11 cellular contexts compared by ENCODE assay signal in genomic region chr2:11750917-11751316, GRCh38. TPM values are rescaled to one million over a fixed set of nuclear protein-coding genes. Genes with fewer than 3 reads are reported as not detected.
A peak's percentile ranks its signal among the peaks of the same experiment; 100 is the strongest.
DNase-seq lines count a peak whose midpoint lies in the region; ATAC-seq and TF ChIP-seq lines count a peak whose summit lies in the region.
"Had no signal": no experiment of that assay in that cellular context is flagged by ENCODE, and none has a peak within 500 bp of the region (broad histone marks: within the 10 kb centered on the region; RNA-seq: fewer than 3 reads in every experiment).

No MANE protein-coding gene starts in this region.

- peak overlapping the region; percentile 18 for H3K27ac ChIP-seq in left ventricle myocardium inferior (replicated peaks)
- H3K27ac ChIP-seq in lower lobe of right lung: peak overlapping the region; percentile 27
- peak overlapping the region; percentile 17 for H3K27ac ChIP-seq in upper lobe of right lung

- H3K36me3 ChIP-seq in left ventricle myocardium inferior (no peaks in the 10 kb centered on the region), lower lobe of right lung (no peaks in the 10 kb centered on the region), upper lobe of right lung (no peaks in the 10 kb centered on the region)

- peak overlapping the region; percentile 68 for H3K4me3 Mint-ChIP-seq in activated T-helper 1 cell treated with anti-CD3 and anti-CD28 coated beads, Interleukin-12 subunit alpha, Interleukin-12 subunit beta, Interleukin-2, Interleukin-4 antibody, amounts not matched to agents 30 ng/mL and 10 ng/mL and 1 ng/mL, durations not matched to agents 14 hours and 24 hours and 36 hours

- ATAC-seq in Right ventricle myocardium inferior (no peak), lower lobe of right lung (peak in 1 of 2 donors; percentile 9), upper lobe of right lung (no peak), HG03439 (IDR thresholded peaks at IDR 0.05; ENCODE audit: unreplicated experiment) (no peak), GM19035 (IDR thresholded peaks at IDR 0.05; ENCODE audit: unreplicated experiment) (no peak)

- peaks cover 12% of the 10 kb centered on the region for H3K36me3 Mint-ChIP-seq in activated T-helper 1 cell treated with anti-CD3 and anti-CD28 coated beads, Interleukin-12 subunit alpha, Interleukin-12 subunit beta, Interleukin-2, Interleukin-4 antibody, amounts not matched to agents 30 ng/mL and 10 ng/mL and 1 ng/mL, durations not matched to agents 14 hours and 24 hours and 36 hours (ENCODE audit: low read depth)

- H3K9me3 Mint-ChIP-seq in activated T-helper 1 cell treated with anti-CD3 and anti-CD28 coated beads, Interleukin-12 subunit alpha, Interleukin-12 subunit beta, Interleukin-2, Interleukin-4 antibody, amounts not matched to agents 30 ng/mL and 10 ng/mL and 1 ng/mL, durations not matched to agents 14 hours and 24 hours and 36 hours: no peaks in the 10 kb centered on the region

- TF ChIP-seq CTCF in left ventricle myocardium inferior (IDR thresholded peaks at IDR 0.05; ENCODE audit: borderline replicate concordance) (no peak), lower lobe of right lung (IDR thresholded peaks at IDR 0.05) (no peak), upper lobe of right lung (IDR thresholded peaks at IDR 0.05) (no peak)

- H3K9me3 ChIP-seq in left ventricle myocardium inferior (replicated peaks) (no peaks in the 10 kb centered on the region), lower lobe of right lung (no peaks in the 10 kb centered on the region), upper lobe of right lung (no peaks in the 10 kb centered on the region)

- H3K4me3 ChIP-seq in left ventricle myocardium inferior: no peak overlapping the region
- H3K4me3 ChIP-seq in lower lobe of right lung: no peak overlapping the region
- H3K4me3 ChIP-seq in upper lobe of right lung: no peak overlapping the region
- H3K4me3 ChIP-seq: smooth muscle cell had no signal

- intact Hi-C loops in left ventricle myocardium inferior (cut with micrococcal nuclease): no loop called here
- intact Hi-C loops in Right ventricle myocardium inferior (cut with DNase I): no loop called here
- intact Hi-C loops in activated T-helper 1 cell treated with anti-CD3 and anti-CD28 coated beads, Interleukin-12 subunit alpha, Interleukin-12 subunit beta, Interleukin-2, Interleukin-4 antibody, amounts not matched to agents 30 ng/mL and 10 ng/mL and 1 ng/mL, durations not matched to agents 14 hours and 24 hours and 36 hours (cut with micrococcal nuclease): loop anchor here (5.0 to 10.0 kb wide), 5 partner anchors 406 to 1446 kb away; partner anchors contain the start of genes HPCAL1, PDIA6 and ROCK2
- intact Hi-C loops in lower lobe of right lung (cut with DNase I): no loop called here
- intact Hi-C loops in upper lobe of right lung (cut with DNase I): no loop called here

- H3K4me1 Mint-ChIP-seq in activated T-helper 1 cell treated with anti-CD3 and anti-CD28 coated beads, Interleukin-12 subunit alpha, Interleukin-12 subunit beta, Interleukin-2, Interleukin-4 antibody, amounts not matched to agents 30 ng/mL and 10 ng/mL and 1 ng/mL, durations not matched to agents 14 hours and 24 hours and 36 hours (ENCODE audit: low read depth): peaks cover 81% of the 10 kb centered on the region

- H3K27me3 ChIP-seq in left ventricle myocardium inferior (ENCODE audit: low read depth) (no peaks in the 10 kb centered on the region), lower lobe of right lung (ENCODE audit: low read depth) (no peaks in the 10 kb centered on the region), upper lobe of right lung (no peaks in the 10 kb centered on the region)

- H3K4me1 ChIP-seq in left ventricle myocardium inferior (peaks cover 76% of the 10 kb centered on the region), lower lobe of right lung (peaks cover 72% of the 10 kb centered on the region), upper lobe of right lung (peaks cover 55% of the 10 kb centered on the region)

- peak overlapping the region; percentile 87 for H3K27ac Mint-ChIP-seq in activated T-helper 1 cell treated with anti-CD3 and anti-CD28 coated beads, Interleukin-12 subunit alpha, Interleukin-12 subunit beta, Interleukin-2, Interleukin-4 antibody, amounts not matched to agents 30 ng/mL and 10 ng/mL and 1 ng/mL, durations not matched to agents 14 hours and 24 hours and 36 hours

- H3K27me3 Mint-ChIP-seq in activated T-helper 1 cell treated with anti-CD3 and anti-CD28 coated beads, Interleukin-12 subunit alpha, Interleukin-12 subunit beta, Interleukin-2, Interleukin-4 antibody, amounts not matched to agents 30 ng/mL and 10 ng/mL and 1 ng/mL, durations not matched to agents 14 hours and 24 hours and 36 hours (ENCODE audit: insufficient read depth): no peaks in the 10 kb centered on the region

- DNase-seq in left ventricle myocardium inferior (no peak), Right ventricle myocardium inferior (ENCODE audit: missing footprints) (no peak), lower lobe of right lung (no peak), upper lobe of right lung (no peak), H4 (ENCODE audit: low spot score) (no peak)
- DNase-seq in activated T-helper 1 cell treated with anti-CD3 and anti-CD28 coated beads, Interleukin-12 subunit alpha, Interleukin-12 subunit beta, Interleukin-2, Interleukin-4 antibody, amounts not matched to agents 30 ng/mL and 10 ng/mL and 1 ng/mL, durations not matched to agents 14 hours and 24 hours and 36 hours (ENCODE audit: low spot score): no peak
- DNase-seq: activated effector memory CD4-positive, alpha-beta T cell treated with Interleukin-2 at 50 U/mL for 16 hours; erythroblast had no signal

RNA-seq across cellular contexts. Expression of gene LPIN1, which starts 4.5 kb away (rescaled TPM):
- 43.0 TPM for total RNA-seq in left ventricle myocardium inferior
- 64.6 TPM for total RNA-seq in Right ventricle myocardium inferior
- 46.0 and 49.5 TPM in 2 replicates for total RNA-seq in activated T-helper 1 cell treated with anti-CD3 and anti-CD28 coated beads, Interleukin-12 subunit alpha, Interleukin-12 subunit beta, Interleukin-2, Interleukin-4 antibody, amounts not matched to agents 30 ng/mL and 10 ng/mL and 1 ng/mL, durations not matched to agents 14 hours and 24 hours and 36 hours
- total RNA-seq in lower lobe of right lung: 52.7 TPM
- 62.9 TPM for total RNA-seq in upper lobe of right lung
- total RNA-seq in H4 (2014; rRNA removed; shearing (Covaris generic)): 21.1 and 27.9 TPM in 2 replicates
